ENCODE assay signal across 31 cellular contexts in genomic region chr12:113854385-113855136, GRCh38.
A peak's percentile ranks its signal among the peaks of the same experiment; 100 is the strongest.
DNase-seq lines count a peak whose midpoint lies in the region; ATAC-seq, FAIRE-seq and TF ChIP-seq lines count a peak whose summit lies in the region.
"Had no signal": no experiment of that assay in that cellular context is flagged by ENCODE, and none has a peak within 500 bp of the region (broad histone marks: within the 10 kb centered on the region; RNA-seq: fewer than 3 reads in every experiment).

No MANE protein-coding gene starts in this region.

- in situ Hi-C loops in GM23248 (cut with MboI), result no loop called here

- H2AFZ ChIP-seq in GM23338 (no peak overlapping the region), GM23248 (no peak overlapping the region)
- H2AFZ ChIP-seq: hepatocyte had no signal

- no peaks in the 10 kb centered on the region for H3K9me3 ChIP-seq in A549
- no peaks in the 10 kb centered on the region for H3K9me3 ChIP-seq in heart right ventricle
- no peaks in the 10 kb centered on the region for H3K9me3 ChIP-seq in GM23248 (ENCODE audit: low read depth)
- H3K9me3 ChIP-seq in mucosa of descending colon, result no peaks in the 10 kb centered on the region
- H3K9me3 ChIP-seq: breast epithelium, colonic mucosa, neutrophil, Peyer's patch, psoas muscle, SJCRH30, testis had no signal

- H3K9ac ChIP-seq in GM23248, result no peak overlapping the region

- POLR2A ChIA-PET in A549 (lab: Yijun Ruan, JAX), result no interaction called here

- peaks cover 13% of the 10 kb centered on the region for H3K4me1 Mint-ChIP-seq in GM23338
- H3K4me1 Mint-ChIP-seq: activated CD4-positive, alpha-beta T cell treated with anti-CD3 and anti-CD28 coated beads, Interleukin-2, amount 10 ng/mL, durations not matched to agents 7 days and 5 days had no signal

- no peak for TF ChIP-seq RAD21 in A549 (conservative IDR thresholded peaks at IDR 0.05 in 1 of 2, IDR thresholded peaks at IDR 0.05 in 1 of 2)

- H3K4me3 Mint-ChIP-seq in GM23338, result no peak overlapping the region
- H3K4me3 Mint-ChIP-seq: activated CD4-positive, alpha-beta T cell treated with anti-CD3 and anti-CD28 coated beads, Interleukin-2, amount 10 ng/mL, durations not matched to agents 7 days and 5 days; activated T-cell treated with anti-CD3 and anti-CD28 coated beads, Interleukin-2, amount 50 U/mL, for 4 hours had no signal

- H3F3A ChIP-seq in GM23338 (replicated peaks; ENCODE audit: low read depth) (no peaks in the 10 kb centered on the region), GM23248 (ENCODE audit: insufficient read depth) (no peaks in the 10 kb centered on the region)

- peak overlapping the region; percentile 85 for H3K27ac Mint-ChIP-seq in GM23338
- H3K27ac Mint-ChIP-seq: activated CD4-positive, alpha-beta T cell treated with anti-CD3 and anti-CD28 coated beads, Interleukin-2, amount 10 ng/mL, durations not matched to agents 7 days and 5 days had no signal

- H3K4me2 ChIP-seq in A549, result no peak overlapping the region
- H3K4me2 ChIP-seq in GM23338, result no peak overlapping the region
- no peak overlapping the region for H3K4me2 ChIP-seq in GM23248 (ENCODE audit: unreplicated experiment)
- H3K4me2 ChIP-seq: hepatocyte had no signal

- no peaks in the 10 kb centered on the region for H4K20me1 ChIP-seq in GM23338 (replicated peaks; ENCODE audit: insufficient read depth)
- no peaks in the 10 kb centered on the region for H4K20me1 ChIP-seq in GM23248 (ENCODE audit: insufficient read depth)

- no peaks in the 10 kb centered on the region for H3K9me2 ChIP-seq in GM23338 (ENCODE audit: insufficient read depth)
- no peaks in the 10 kb centered on the region for H3K9me2 ChIP-seq in GM23248 (ENCODE audit: insufficient read depth)

- no peak for TF ChIP-seq CTCF in A549 (IDR thresholded peaks at IDR 0.05)
- no peak for TF ChIP-seq CTCF in GM23338 (conservative IDR thresholded peaks at IDR 0.05; ENCODE audit: low read depth in 2 of 2)
- TF ChIP-seq CTCF in heart right ventricle (IDR thresholded peaks at IDR 0.05), result no peak
- TF ChIP-seq CTCF in mucosa of descending colon (IDR thresholded peaks at IDR 0.05), result no peak

- FAIRE-seq in A549 (lab: Jason Lieb, UNC), result no peak
- FAIRE-seq: GM12878, urothelium cell line had no signal

- peaks cover 4% of the 10 kb centered on the region for H3K27me3 Mint-ChIP-seq in GM23338 (ENCODE audit: insufficient read depth, low read depth, poor library complexity)
- H3K27me3 Mint-ChIP-seq: activated CD4-positive, alpha-beta T cell treated with anti-CD3 and anti-CD28 coated beads, Interleukin-2, amount 10 ng/mL, durations not matched to agents 7 days and 5 days had no signal

- WGBS in A549 (ENCODE audit: missing lambda C conversion rate), result 89% methylated on average over 15 of the region's 17 CpGs
- 57 to 72% methylated on average over 17 of the region's 17 CpGs for WGBS in heart right ventricle, 2 donors
- WGBS in GM23248 (ENCODE audit: low coverage in 1 of 2, low lambda C conversion rate in 2 of 2, missing lambda C conversion rate in 2 of 2), 2 experiments, result 95 to 96% methylated on average over 17 of the region's 17 CpGs

- intact Hi-C loops in heart right ventricle (cut with DNase I), result no loop called here
- intact Hi-C loops in mucosa of descending colon (cut with DNase I, micrococcal nuclease), result no loop called here

- CTCF ChIA-PET in A549 (lab: Yijun Ruan, JAX), result interaction anchor here (0.9 to 1.8 kb wide), 3 partner anchors 8 to 58 kb away, joined by 3 to 6 read pairs (median 3); no protein-coding TSS in a partner anchor

- ATAC-seq in A549 (no peak), GM23338 (no peak), heart right ventricle (peak in 7 of 8 donors; percentile 44 to 87 (median 64)), GM19351 (IDR thresholded peaks at IDR 0.05; ENCODE audit: unreplicated experiment) (no peak), HG02840 (IDR thresholded peaks at IDR 0.05; ENCODE audit: low FRiP score, unreplicated experiment) (no peak), mucosa of descending colon (no peak)
- ATAC-seq: activated T-cell treated with anti-CD3 and anti-CD28 coated beads, Interleukin-2, amount 50 U/mL, for 4 hours; GM12878; left colon; psoas muscle had no signal

- H3K79me2 ChIP-seq in GM23338 (replicated peaks; ENCODE audit: insufficient read depth), result no peaks in the 10 kb centered on the region
- no peaks in the 10 kb centered on the region for H3K79me2 ChIP-seq in GM23248 (ENCODE audit: insufficient read depth)
- H3K79me2 ChIP-seq: hepatocyte had no signal

- H3K36me3 ChIP-seq in GM23338 (ENCODE audit: insufficient read depth) (no peaks in the 10 kb centered on the region), heart right ventricle (peaks cover 0 to 36% (median 5%) of the 10 kb centered on the region in 9 donors), GM23248 (ENCODE audit: low read depth) (no peaks in the 10 kb centered on the region), mucosa of descending colon (ENCODE audit: low read depth) (no peaks in the 10 kb centered on the region)
- H3K36me3 ChIP-seq: breast epithelium, colonic mucosa, neutrophil, SJCRH30, WERI-Rb-1 had no signal

- peaks cover 15% of the 10 kb centered on the region; the same call in 2 of the 3 replicates for H3K36me3 Mint-ChIP-seq in GM23338 (ENCODE audit: low read depth)

- H3K4me3 ChIP-seq in A549 (no peak overlapping the region), GM23338 (no peak overlapping the region), heart right ventricle (no peak overlapping the region), GM23248 (no peak overlapping the region), mucosa of descending colon (no peak overlapping the region)
- H3K4me3 ChIP-seq: breast epithelium, colonic mucosa, GM12878, hepatocyte, Peyer's patch, psoas muscle, SJCRH30, testis had no signal

- no peaks in the 10 kb centered on the region for H3K27me3 ChIP-seq in GM23338 (ENCODE audit: insufficient read depth)
- H3K27me3 ChIP-seq in heart right ventricle, result no peaks in the 10 kb centered on the region
- no peaks in the 10 kb centered on the region for H3K27me3 ChIP-seq in GM23248 (replicated peaks; ENCODE audit: insufficient read depth)
- H3K27me3 ChIP-seq: breast epithelium, colonic mucosa, hepatocyte, neutrophil, Peyer's patch, SJCRH30, testis had no signal

- no peak for DNase-seq in A549 (ENCODE audit: low read depth in 1 of 2, low spot score in 1 of 2)
- DNase-seq in GM23338 (ENCODE audit: low spot score), result no peak
- peak; percentile 72 to 91 for DNase-seq in NCI-H526 (lab: John Stamatoyannopoulos, UW)
- DNase-seq in heart right ventricle, result peak; percentile 46 to 57
- no peak for DNase-seq in GM23248
- DNase-seq in mucosa of descending colon, result no peak
- DNase-seq: activated CD4-positive, alpha-beta T cell treated with anti-CD3 and anti-CD28 coated beads, Interleukin-2, amount 10 ng/mL, durations not matched to agents 7 days and 5 days; activated T-cell treated with anti-CD3 and anti-CD28 coated beads, Interleukin-2, amount 50 U/mL, for 4 hours; amniotic stem cell; colonic mucosa; effector CD8-positive, alpha-beta T cell; EL; foreskin fibroblast; Karpas-422; left colon; mesenchymal stem cell; NCI-H1694 treated with DMSO at 0.1 percent for 48 hours; Peyer's patch; psoas muscle; SJCRH30; stimulated activated naive CD4-positive, alpha-beta T cell treated with Interleukin-2 at 50 U/mL for 16 hours; T1000; testis; WERI-Rb-1 had no signal

- no peak for TF ChIP-seq POLR2A in A549 (IDR thresholded peaks at IDR 0.05; ENCODE audit: low read length)

- H3K9me3 Mint-ChIP-seq in GM23338, result no peaks in the 10 kb centered on the region
- H3K9me3 Mint-ChIP-seq: activated CD4-positive, alpha-beta T cell treated with anti-CD3 and anti-CD28 coated beads, Interleukin-2, amount 10 ng/mL, durations not matched to agents 7 days and 5 days; activated T-cell treated with anti-CD3 and anti-CD28 coated beads, Interleukin-2, amount 50 U/mL, for 4 hours had no signal

- no peaks in the 10 kb centered on the region for H3K4me1 ChIP-seq in A549
- peaks cover 4% of the 10 kb centered on the region; the same call in 1 of the 2 replicates for H3K4me1 ChIP-seq in GM23338 (ENCODE audit: insufficient read depth)
- peaks cover 0 to 45% (median 28%) of the 10 kb centered on the region in 9 donors for H3K4me1 ChIP-seq in heart right ventricle
- no peaks in the 10 kb centered on the region for H3K4me1 ChIP-seq in GM23248 (ENCODE audit: insufficient read depth)
- H3K4me1 ChIP-seq in mucosa of descending colon (ENCODE audit: low read depth), result no peaks in the 10 kb centered on the region
- H3K4me1 ChIP-seq: breast epithelium, colonic mucosa, Peyer's patch had no signal

- TF ChIP-seq EP300 in A549 (IDR thresholded peaks at IDR 0.05), result no peak

- H3K27ac ChIP-seq in A549 (no peak overlapping the region), GM23338 (ENCODE audit: low read depth) (no peak overlapping the region), heart right ventricle (peak overlapping the region in 1 of 10 donors; percentile 15), GM23248 (no peak overlapping the region)
- H3K27ac ChIP-seq: breast epithelium, colonic mucosa, hepatocyte, neutrophil, Peyer's patch, psoas muscle, SJCRH30, testis, WERI-Rb-1 had no signal

TF ChIP-seq in A549, 52 proteins besides CTCF, POLR2A, EP300 and RAD21:
- no peak for TF ChIP-seq ZC3H11A (IDR thresholded peaks at IDR 0.05)
- TF ChIP-seq CHD2 (IDR thresholded peaks at IDR 0.05; ENCODE audit: low read length, partially characterized antibody), result no peak
- TF ChIP-seq KDM5A (IDR thresholded peaks at IDR 0.05), result no peak
- TF ChIP-seq TP53 (CRISPR knock-in tag; IDR thresholded peaks at IDR 0.05), result no peak
- peak; percentile 45 for TF ChIP-seq MAFK (IDR thresholded peaks at IDR 0.05; ENCODE audit: partially characterized antibody)
- no peak for TF ChIP-seq EHMT2 (IDR thresholded peaks at IDR 0.05; ENCODE audit: low read depth)
- TF ChIP-seq RCOR1 (IDR thresholded peaks at IDR 0.05; ENCODE audit: low read depth, low read length), result no peak
- no peak for TF ChIP-seq NR3C1 (IDR thresholded peaks at IDR 0.05)

TF ChIP-seq in GM23338, 12 proteins besides CTCF, POLR2A, EP300 and RAD21:
- TF ChIP-seq ZNF331 (CRISPR knock-in tag; IDR thresholded peaks at IDR 0.05; ENCODE audit: low read depth) (no peak), ZNF114 (CRISPR knock-in tag; IDR thresholded peaks at IDR 0.05) (no peak), NANOG (IDR thresholded peaks at IDR 0.05; ENCODE audit: borderline replicate concordance) (no peak)

Comparison
In these comparisons a context has a peak if more than half of its experiments do, and no peak if none do; other contexts are left out.
1. ATAC-seq: peak in heart right ventricle (7 of 8); none in A549 (0 of 2), GM23338 (single experiment), GM19351 (single experiment), HG02840 (single experiment) and mucosa of descending colon (single experiment).
2. DNase-seq: peak in NCI-H526 (2 of 2) and heart right ventricle (2 of 2); none in A549 (0 of 2), GM23338 (single experiment), GM23248 (single experiment) and mucosa of descending colon (0 of 3).